In genomic region chr2:174605687-174606086, GRCh38 we compare ENCODE assay signal across 8 cellular contexts. TPM values are rescaled to one million over a fixed set of nuclear protein-coding genes. Genes with fewer than 3 reads are reported as not detected.
DNase-seq lines count a peak whose midpoint lies in the region; FAIRE-seq and TF ChIP-seq lines count a peak whose summit lies in the region.

No MANE protein-coding gene starts in this region.

- no peaks in the 10 kb centered on the region for H3K27me3 ChIP-seq in MG63

- CTCF ChIA-PET in AG04449 (lab: Yijun Ruan, JAX): interaction anchor here (0.7 to 8.1 kb wide), 10 partner anchors 8 to 143 kb away, joined by 3 to 65 read pairs (median 8); partner anchors contain the start of gene WIPF1

- H3K36me3 ChIP-seq in MG63: no peaks in the 10 kb centered on the region

- in situ Hi-C loops in GM13977 (cut with MboI; ENCODE audit: low pct_unique_long_range_greater_than_20kb, low sequenced_read_pairs, unreplicated experiment): no loop called here

- POLR2A ChIA-PET in AG04449 (lab: Yijun Ruan, JAX): no interaction called here

- DNase-seq in AG04449 (ENCODE audit: low read depth, low spot score): no peak
- DNase-seq in GM13977 (ENCODE audit: low spot score): no peak
- DNase-seq in foreskin fibroblast: peak in 1 of 2 donors; percentile 49
- DNase-seq in stimulated activated CD4-positive, alpha-beta T cell treated with anti-CD3 and anti-CD28 coated beads, Interleukin-2, amount 100 ng/mL, for 48 hours: no peak
- no peak for DNase-seq in GOT3 (lab: John Stamatoyannopoulos, UW)
- no peak for DNase-seq in nucleus accumbens (lab: John Stamatoyannopoulos, UW)
- no peak for DNase-seq in MG63

- peak; percentile 5 for FAIRE-seq in TTC549 (lab: Jason Lieb, UNC)

- H3K4me3 ChIP-seq in AG04449 (ENCODE audit: low read depth, low read length) (no peak overlapping the region), foreskin fibroblast (ENCODE audit: low read depth in 1 of 2, low read length in 2 of 2) (no peak overlapping the region), MG63 (no peak overlapping the region)

- peak; percentile 27 for TF ChIP-seq CTCF in AG04449 (IDR thresholded peaks at IDR 0.05; ENCODE audit: insufficient read depth, low read length, missing control alignments)
- peak; percentile 54 for TF ChIP-seq CTCF in GM13977 (IDR thresholded peaks at IDR 0.05; ENCODE audit: extremely low read depth, insufficient read depth, missing control alignments)
- TF ChIP-seq CTCF in foreskin fibroblast (IDR thresholded peaks at IDR 0.05; ENCODE audit: low read depth, low read length): peak; percentile 55

- no peaks in the 10 kb centered on the region for H3K9me3 ChIP-seq in MG63

RNA-seq across cellular contexts. Expression of gene WIPF1, which starts 8.1 kb away (rescaled TPM):
- total RNA-seq in MG63 (2014; rRNA removed; shearing (Covaris generic); ENCODE audit: low replicate concordance): 4.3 and 4.6 TPM in 2 replicates
